In genomic region chr3:124824286-124824915, GRCh38 we compare ENCODE assay signal across 21 cellular contexts.
DNase-seq lines count a peak whose midpoint lies in the region; FAIRE-seq and TF ChIP-seq lines count a peak whose summit lies in the region.
"Had no signal": no experiment of that assay in that cellular context is flagged by ENCODE, and none has a peak within 500 bp of the region (broad histone marks: within the 10 kb centered on the region; RNA-seq: fewer than 3 reads in every experiment).

No MANE protein-coding gene starts in this region.

- H3K9me1 ChIP-seq in endothelial cell of umbilical vein (replicated peaks; ENCODE audit: control insufficient read depth, extremely low read depth, insufficient read depth, low read length): no peaks in the 10 kb centered on the region

- peaks cover 15% of the 10 kb centered on the region for H3K4me1 ChIP-seq in mammary epithelial cell (ENCODE audit: insufficient read depth, low read length)
- H3K4me1 ChIP-seq in breast epithelium: no peaks in the 10 kb centered on the region
- H3K4me1 ChIP-seq in PC-9 (replicated peaks; ENCODE audit: insufficient read depth): peaks cover 43% of the 10 kb centered on the region
- H3K4me1 ChIP-seq in endothelial cell of umbilical vein (ENCODE audit: control insufficient read depth, extremely low read depth, insufficient read depth, low read length): peaks cover 3% of the 10 kb centered on the region

- TF ChIP-seq CTCF in mammary epithelial cell (conservative IDR thresholded peaks at IDR 0.05 in 1 of 2, IDR thresholded peaks at IDR 0.05 in 1 of 2; ENCODE audit: extremely low read depth in 1 of 2, insufficient read depth in 1 of 2, low read depth in 1 of 2, low read length in 2 of 2): no peak
- no peak for TF ChIP-seq CTCF in breast epithelium (IDR thresholded peaks at IDR 0.05)
- TF ChIP-seq CTCF in PC-9 (conservative IDR thresholded peaks at IDR 0.05): no peak
- TF ChIP-seq CTCF in endothelial cell of umbilical vein (IDR thresholded peaks at IDR 0.05; ENCODE audit: extremely low read depth in 1 of 2, insufficient read depth in 1 of 2, low read depth in 1 of 2, low read length in 2 of 2): no peak
- no peak for TF ChIP-seq CTCF in coronary artery (IDR thresholded peaks at IDR 0.05)

- no peak overlapping the region for H3K4me3 ChIP-seq in mammary epithelial cell (replicated peaks in 1 of 3; ENCODE audit: insufficient read depth in 1 of 3, low read depth in 2 of 3, low read length in 3 of 3)
- no peak overlapping the region for H3K4me3 ChIP-seq in breast epithelium
- no peak overlapping the region for H3K4me3 ChIP-seq in PC-9
- no peak overlapping the region for H3K4me3 ChIP-seq in endothelial cell of umbilical vein (replicated peaks in 1 of 3; ENCODE audit: insufficient read depth in 1 of 3, low read depth in 1 of 3, low read length in 3 of 3)
- no peak overlapping the region for H3K4me3 ChIP-seq in coronary artery
- H3K4me3 ChIP-seq: SJCRH30 had no signal

- H3K27ac ChIP-seq in mammary epithelial cell (ENCODE audit: insufficient read depth, low read depth, low read length): no peak overlapping the region
- no peak overlapping the region for H3K27ac ChIP-seq in breast epithelium
- H3K27ac ChIP-seq in PC-9: peak overlapping the region; percentile 86
- H3K27ac ChIP-seq in endothelial cell of umbilical vein (ENCODE audit: insufficient read depth, low read depth, low read length): no peak overlapping the region
- no peak overlapping the region for H3K27ac ChIP-seq in coronary artery
- H3K27ac ChIP-seq: C4-2B, SJCRH30 had no signal

- dilution Hi-C loops in mammary epithelial cell (cut with HindIII; ENCODE audit: low sequenced_read_pairs): no loop called here
- dilution Hi-C loops in endothelial cell of umbilical vein (cut with MboI; ENCODE audit: extremely low pct_ligation_motif_present, low sequenced_read_pairs): no loop called here

- H3K27me3 ChIP-seq in mammary epithelial cell (ENCODE audit: insufficient read depth, low read length) (no peaks in the 10 kb centered on the region), breast epithelium (no peaks in the 10 kb centered on the region), PC-9 (ENCODE audit: insufficient read depth, low read depth) (no peaks in the 10 kb centered on the region), endothelial cell of umbilical vein (ENCODE audit: control insufficient read depth in 2 of 2, insufficient read depth in 2 of 2, low read length in 2 of 2) (no peaks in the 10 kb centered on the region)
- H3K27me3 ChIP-seq: SJCRH30 had no signal

- H3K9me2 ChIP-seq in PC-9 (ENCODE audit: insufficient read depth): no peaks in the 10 kb centered on the region

- peaks cover 6% of the 10 kb centered on the region for H3K36me3 ChIP-seq in mammary epithelial cell (ENCODE audit: insufficient read depth, low read length)
- no peaks in the 10 kb centered on the region for H3K36me3 ChIP-seq in breast epithelium
- H3K36me3 ChIP-seq in PC-9 (ENCODE audit: low read depth): peaks cover 25% of the 10 kb centered on the region; the same call in 1 of the 2 replicates
- H3K36me3 ChIP-seq in endothelial cell of umbilical vein (ENCODE audit: control insufficient read depth in 2 of 2, extremely low read depth in 1 of 2, insufficient read depth in 2 of 2, low read length in 2 of 2): no peaks in the 10 kb centered on the region

- CTCF ChIA-PET in mammary epithelial cell (lab: Charles Lee; ENCODE audit: low non-redundant PET) (interaction anchor here (0.7 kb wide), 1 partner anchor 62 kb away, joined by 4 read pairs; no protein-coding TSS in a partner anchor), PC-9 (lab: Charles Lee) (interaction anchor here (0.7 to 1.1 kb wide), 3 partner anchors 9 to 386 kb away, joined by 3 to 5 read pairs (median 3); no protein-coding TSS in a partner anchor), endothelial cell of umbilical vein (lab: Charles Lee) (interaction anchor here (0.7 to 1.2 kb wide), 2 partner anchors 63 to 77 kb away, joined by 3 to 5 read pairs; no protein-coding TSS in a partner anchor)

- no TSS peak for BruUV-seq in mammary epithelial cell (replicated peaks; lab: Mats Ljungman, UMichigan)
- no TSS peak for BruUV-seq in PC-9 (replicated peaks; lab: Mats Ljungman, UMichigan)
- BruUV-seq in endothelial cell of umbilical vein (replicated peaks; lab: Mats Ljungman, UMichigan): no TSS peak

- FAIRE-seq in endothelial cell of umbilical vein (lab: Jason Lieb, UNC): peak; percentile 24
- FAIRE-seq: G401.6, GM12891, H54 had no signal

- DNase-seq in mammary epithelial cell (peak; percentile 23), breast epithelium (ENCODE audit: low spot score in 2 of 2) (no peak), PC-9 (peak in 1 of 2 experiments; percentile 90), endothelial cell of umbilical vein (ENCODE audit: low read depth, low spot score) (no peak), coronary artery (ENCODE audit: low spot score) (no peak), iPS-NIHi11 (ENCODE audit: low spot score) (no peak), NCI-H1092 treated with DMSO at 0.1 percent for 48 hours (lab: John Stamatoyannopoulos, UW) (no peak)
- no peak for DNase-seq in activated CD4-positive, CD25-positive, alpha-beta regulatory T cell (lab: John Stamatoyannopoulos, UW)
- DNase-seq: 8988T, COR-L47, DMS153, Karpas-422, NCI-H1417, NCI-H1930, NCI-H2171 treated with DMSO at 0.1 percent for 48 hours, NCI-H510A, SJCRH30 had no signal

- H3F3A ChIP-seq in PC-9 (ENCODE audit: insufficient read depth, low read depth): peaks cover 31% of the 10 kb centered on the region

- H4K20me1 ChIP-seq in mammary epithelial cell (ENCODE audit: insufficient read depth, low read length) (no peaks in the 10 kb centered on the region), PC-9 (ENCODE audit: insufficient read depth) (no peaks in the 10 kb centered on the region), endothelial cell of umbilical vein (replicated peaks; ENCODE audit: control insufficient read depth, extremely low read depth, insufficient read depth, low read length) (no peaks in the 10 kb centered on the region)

- H3K79me2 ChIP-seq in mammary epithelial cell (ENCODE audit: insufficient read depth, low read length): peaks cover 24% of the 10 kb centered on the region
- H3K79me2 ChIP-seq in PC-9 (ENCODE audit: low read depth): 0 out of 2 replicates have a peak, but pooled peaks cover 15% of the 10 kb centered on the region
- no peaks in the 10 kb centered on the region for H3K79me2 ChIP-seq in endothelial cell of umbilical vein (ENCODE audit: control insufficient read depth, insufficient read depth, low read length)

- intact Hi-C loops in mammary epithelial cell (cut with micrococcal nuclease) (no loop called here), breast epithelium (cut with DNase I; ENCODE audit: low total_unique reads) (no loop called here), PC-9 (cut with micrococcal nuclease; ENCODE audit: unreplicated experiment) (no loop called here), endothelial cell of umbilical vein (cut with micrococcal nuclease) (no loop called here)

- 98% methylated on average over 4 of the region's 4 CpGs for WGBS in mammary epithelial cell (ENCODE audit: low coverage, missing lambda C conversion rate)

- H3K9ac ChIP-seq in mammary epithelial cell (ENCODE audit: insufficient read depth, low read length) (no peak overlapping the region), endothelial cell of umbilical vein (replicated peaks; ENCODE audit: extremely low read depth, insufficient read depth, low read length) (no peak overlapping the region)

- no peaks in the 10 kb centered on the region for H3K9me3 ChIP-seq in mammary epithelial cell (replicated peaks; ENCODE audit: insufficient read depth, low read length)
- no peaks in the 10 kb centered on the region for H3K9me3 ChIP-seq in breast epithelium
- peaks cover 5% of the 10 kb centered on the region; the same call in 1 of the 2 replicates for H3K9me3 ChIP-seq in PC-9 (ENCODE audit: insufficient read depth, low read depth)
- no peaks in the 10 kb centered on the region for H3K9me3 ChIP-seq in endothelial cell of umbilical vein (replicated peaks; ENCODE audit: control insufficient read depth, insufficient read depth, low read length)

- no peak for TF ChIP-seq POLR2A in breast epithelium (IDR thresholded peaks at IDR 0.05)
- no peak for TF ChIP-seq POLR2A in endothelial cell of umbilical vein (IDR thresholded peaks at IDR 0.05; ENCODE audit: low read depth, low read length)

- H2AFZ ChIP-seq in mammary epithelial cell (ENCODE audit: low read depth, low read length) (no peak overlapping the region), PC-9 (no peak overlapping the region), endothelial cell of umbilical vein (ENCODE audit: low read depth, low read length) (no peak overlapping the region)

- H3K4me2 ChIP-seq in mammary epithelial cell (ENCODE audit: insufficient read depth, low read depth, low read length) (no peak overlapping the region), PC-9 (peak overlapping the region; percentile 31), endothelial cell of umbilical vein (ENCODE audit: insufficient read depth, low read length) (no peak overlapping the region)

- in situ Hi-C loops in mammary epithelial cell (cut with MboI; ENCODE audit: low sequenced_read_pairs in 2 of 2): no loop called here

- POLR2A ChIA-PET in PC-9 (lab: Charles Lee; ENCODE audit: unreplicated experiment): interaction anchor here (0.6 to 1.0 kb wide), 3 partner anchors 29 to 77 kb away, joined by 3 to 6 read pairs (median 4); no protein-coding TSS in a partner anchor
- POLR2A ChIA-PET in endothelial cell of umbilical vein (lab: Charles Lee): no interaction called here

TF ChIP-seq in endothelial cell of umbilical vein, 7 proteins besides CTCF, POLR2A, EP300 and RAD21:
- TF ChIP-seq MYC (IDR thresholded peaks at IDR 0.05; ENCODE audit: low read depth, low read length): no peak
- TF ChIP-seq GATA2 (IDR thresholded peaks at IDR 0.05; ENCODE audit: insufficient read depth, insufficient read length, low read depth, low read length): no peak
- no peak for TF ChIP-seq FOS (IDR thresholded peaks at IDR 0.05; ENCODE audit: borderline replicate concordance, insufficient read depth, low read length)
- no peak for TF ChIP-seq JUN (IDR thresholded peaks at IDR 0.05; ENCODE audit: borderline replicate concordance, insufficient read depth, insufficient read length, low read depth)
- no peak for TF ChIP-seq EZH2 (IDR thresholded peaks at IDR 0.05; ENCODE audit: borderline replicate concordance, low read depth, low read length, severe bottlenecking)
- TF ChIP-seq POLR2AphosphoS5 (IDR thresholded peaks at IDR 0.05; ENCODE audit: insufficient read depth, low read depth, low read length): no peak
- TF ChIP-seq, protein P1, sequence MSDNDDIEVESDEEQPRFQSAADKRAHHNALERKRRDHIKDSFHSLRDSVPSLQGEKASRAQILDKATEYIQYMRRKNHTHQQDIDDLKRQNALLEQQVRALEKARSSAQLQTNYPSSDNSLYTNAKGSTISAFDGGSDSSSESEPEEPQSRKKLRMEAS (IDR thresholded peaks at IDR 0.05; ENCODE audit: insufficient read depth, insufficient read length): no peak
